ENCODE assay signal across 9 cellular contexts in the genomic region with DNA sequence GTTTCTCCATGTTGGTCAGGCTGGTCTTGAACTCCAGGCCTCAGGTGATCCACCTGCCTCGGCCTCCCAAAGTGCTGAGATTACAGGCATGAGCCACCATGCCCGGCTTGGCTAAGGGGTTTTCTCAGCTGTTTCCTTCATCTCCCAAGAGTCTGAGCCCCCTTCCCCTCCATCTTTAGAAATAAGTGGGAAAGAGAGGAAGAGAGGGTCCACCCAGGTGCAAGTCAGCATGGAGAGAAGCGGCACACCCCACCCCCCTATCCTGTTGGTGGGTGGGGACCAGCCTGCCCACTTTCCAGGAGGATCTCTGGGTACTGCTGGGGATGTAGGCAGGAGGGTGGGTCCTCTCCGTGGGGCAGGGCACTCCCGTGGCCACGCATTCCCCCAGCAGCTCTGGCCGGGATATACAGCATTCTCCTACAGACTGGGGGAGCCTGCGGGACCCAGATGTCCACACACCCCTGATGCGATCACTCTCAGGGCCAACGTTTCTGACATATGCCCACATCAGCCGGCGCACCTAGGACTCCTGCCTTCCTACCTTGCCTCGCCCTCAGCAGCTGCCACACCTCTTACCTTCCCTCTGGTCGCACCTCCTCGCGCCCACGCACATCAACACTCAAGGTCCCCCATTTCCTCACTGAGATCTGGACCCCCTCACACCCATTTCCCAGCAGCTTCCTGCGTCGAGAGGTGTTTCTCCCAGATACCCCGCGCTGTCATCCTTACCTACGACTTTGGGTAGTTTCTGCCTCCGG. TPM values are rescaled to one million over a fixed set of nuclear protein-coding genes. Genes with fewer than 3 reads are reported as not detected.
A peak's percentile ranks its signal among the peaks of the same experiment; 100 is the strongest.
DNase-seq lines count a peak whose midpoint lies in the region; ATAC-seq and FAIRE-seq lines count a peak whose summit lies in the region.
"Had no signal": no experiment of that assay in that cellular context is flagged by ENCODE, and none has a peak within 500 bp of the region (broad histone marks: within the 10 kb centered on the region; RNA-seq: fewer than 3 reads in every experiment).

No MANE protein-coding gene starts in this region.

- H3K36me3 Mint-ChIP-seq in activated CD8-positive, alpha-beta T cell treated with anti-CD3 and anti-CD28 coated beads, Interleukin-2, amount 10 ng/mL, durations not matched to agents 7 days and 5 days (ENCODE audit: low read depth) = no peaks in the 10 kb centered on the region
- peaks cover 2% of the 10 kb centered on the region for H3K36me3 Mint-ChIP-seq in memory B cell

- peak; percentile 5 for FAIRE-seq in urothelium cell line (lab: Jason Lieb, UNC)

- H3K27ac Mint-ChIP-seq in activated CD8-positive, alpha-beta T cell treated with anti-CD3 and anti-CD28 coated beads, Interleukin-2, amount 10 ng/mL, durations not matched to agents 7 days and 5 days = peak overlapping the region; percentile 66
- H3K27ac Mint-ChIP-seq in memory B cell = no peak overlapping the region

- peak overlapping the region; percentile 76 for H3K4me3 Mint-ChIP-seq in activated CD8-positive, alpha-beta T cell treated with anti-CD3 and anti-CD28 coated beads, Interleukin-2, amount 10 ng/mL, durations not matched to agents 7 days and 5 days
- peak overlapping the region; percentile 92 for H3K4me3 Mint-ChIP-seq in memory B cell

- H3K27me3 Mint-ChIP-seq in activated CD8-positive, alpha-beta T cell treated with anti-CD3 and anti-CD28 coated beads, Interleukin-2, amount 10 ng/mL, durations not matched to agents 7 days and 5 days (ENCODE audit: low read depth) = peaks cover 53% of the 10 kb centered on the region
- H3K27me3 Mint-ChIP-seq in memory B cell = peaks cover 22% of the 10 kb centered on the region

- DNase-seq in stimulated activated CD4-positive, alpha-beta T cell treated with anti-CD3 and anti-CD28 coated beads, Interleukin-15, amount 100 ng/mL, for 24 hours = peak; percentile 24
- no peak for DNase-seq in stimulated activated CD4-positive, alpha-beta T cell treated with anti-CD3 and anti-CD28 coated beads, Interleukin-4, amount 100 ng/mL, for 4 hours
- DNase-seq in activated CD8-positive, alpha-beta T cell treated with anti-CD3 and anti-CD28 coated beads, Interleukin-2, amount 10 ng/mL, durations not matched to agents 7 days and 5 days = no peak
- no peak for DNase-seq in memory B cell (ENCODE audit: low spot score in 2 of 2)
- DNase-seq in urothelium cell line (ENCODE audit: low spot score) = no peak
- no peak for DNase-seq in NCI-H345 treated with DMSO at 0.1 percent for 48 hours (lab: John Stamatoyannopoulos, UW; ENCODE audit: unreplicated experiment)
- DNase-seq: BE2C had no signal

- no peak for ATAC-seq in activated CD8-positive, alpha-beta T cell treated with anti-CD3 and anti-CD28 coated beads, Interleukin-2, amount 10 ng/mL, durations not matched to agents 7 days and 5 days
- no peak for ATAC-seq in memory B cell (ENCODE audit: low read depth)
- ATAC-seq in GM21515 (IDR thresholded peaks at IDR 0.05; ENCODE audit: unreplicated experiment) = no peak
- no peak for ATAC-seq in HG03175 (IDR thresholded peaks at IDR 0.05; ENCODE audit: unreplicated experiment)

- CTCF ChIA-PET in activated CD8-positive, alpha-beta T cell treated with anti-CD3 and anti-CD28 coated beads, Interleukin-2, amount 10 ng/mL, durations not matched to agents 7 days and 5 days (lab: Charles Lee) = interaction anchor here (0.7 to 4.4 kb wide), 6 partner anchors 10 to 136 kb away, joined by 3 to 18 read pairs (median 7); no protein-coding TSS in a partner anchor

- no peaks in the 10 kb centered on the region for H3K9me3 Mint-ChIP-seq in activated CD8-positive, alpha-beta T cell treated with anti-CD3 and anti-CD28 coated beads, Interleukin-2, amount 10 ng/mL, durations not matched to agents 7 days and 5 days (ENCODE audit: insufficient read depth)
- no peaks in the 10 kb centered on the region for H3K9me3 Mint-ChIP-seq in memory B cell

- peaks cover 21% of the 10 kb centered on the region for H3K4me1 Mint-ChIP-seq in activated CD8-positive, alpha-beta T cell treated with anti-CD3 and anti-CD28 coated beads, Interleukin-2, amount 10 ng/mL, durations not matched to agents 7 days and 5 days (ENCODE audit: low read depth)
- peaks cover 6% of the 10 kb centered on the region for H3K4me1 Mint-ChIP-seq in memory B cell

- POLR2A ChIA-PET in activated CD8-positive, alpha-beta T cell treated with anti-CD3 and anti-CD28 coated beads, Interleukin-2, amount 10 ng/mL, durations not matched to agents 7 days and 5 days (lab: Charles Lee) = interaction anchor here (0.5 to 1.4 kb wide), 4 partner anchors 16 to 316 kb away, joined by 3 to 5 read pairs (median 4); no protein-coding TSS in a partner anchor

RNA-seq across cellular contexts. Expression of a gene that starts 8.9 kb away (rescaled TPM):
- 1 to 10 TPM in 1 of 2 experiments, under 1 TPM in 1; 0.76 to 1.2 TPM for total RNA-seq in activated CD8-positive, alpha-beta T cell treated with anti-CD3 and anti-CD28 coated beads, Interleukin-2, amount 10 ng/mL, durations not matched to agents 7 days and 5 days

RNA-seq across cellular contexts. Expression of a gene that starts 34.7 kb away (rescaled TPM):
- total RNA-seq in activated CD8-positive, alpha-beta T cell treated with anti-CD3 and anti-CD28 coated beads, Interleukin-2, amount 10 ng/mL, durations not matched to agents 7 days and 5 days = 10 to 100 TPM in 1 of 2 experiments, 1 to 10 TPM in 1; 9.2 to 12.6 TPM
